In the genomic region with DNA sequence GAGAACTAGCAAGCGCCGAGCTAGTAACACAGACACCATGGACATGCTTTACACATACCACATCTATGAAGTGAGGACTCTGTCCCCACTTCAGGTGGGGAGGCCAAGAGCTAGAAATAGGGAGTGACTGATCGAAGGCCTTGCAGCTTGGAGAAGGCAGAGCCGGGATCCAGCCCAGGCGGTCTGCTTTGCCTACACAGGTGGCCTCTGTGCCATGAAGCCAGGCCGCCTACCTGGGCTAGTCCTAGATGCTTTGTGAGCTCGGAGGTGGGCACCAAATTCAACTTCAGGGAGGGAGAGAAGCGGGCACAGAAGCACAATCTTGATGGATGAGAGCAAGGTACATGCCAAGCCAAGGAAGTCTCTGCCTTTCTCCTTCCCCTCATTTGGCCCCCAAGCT, we compare ENCODE assay signal across 28 cellular contexts.
"Had no signal": no experiment of that assay in that cellular context is flagged by ENCODE, and none has a peak within 500 bp of the region (broad histone marks: within the 10 kb centered on the region; RNA-seq: fewer than 3 reads in every experiment).

No MANE protein-coding gene starts in this region.

- FAIRE-seq: pancreas, urothelium cell line had no signal

- H2AFZ ChIP-seq: neural progenitor cell had no signal

- H3K27ac ChIP-seq: left lung, lower lobe of right lung, neural progenitor cell, pancreas, prostate gland, skin epidermis, stomach, testis, thyroid gland, transverse colon, upper lobe of left lung had no signal

- H3K36me3 ChIP-seq: heart left ventricle, left lung, lower lobe of right lung, neural progenitor cell, pancreas, prostate gland, stomach, thyroid gland, transverse colon, upper lobe of left lung had no signal

- DNase-seq: heart left ventricle; islet precursor cell; left colon; left lung; lower lobe of right lung; midbrain; mucosa of descending colon; naive thymus-derived CD4-positive, alpha-beta T cell; pancreas; retina; right cardiac atrium; stimulated activated CD4-positive, alpha-beta T cell treated with anti-CD3 and anti-CD28 coated beads, Interleukin-12 subunit alpha, Interleukin-12 subunit beta, amount 100 ng/mL, for 4 hours; stimulated activated CD4-positive, alpha-beta T cell treated with anti-CD3 and anti-CD28 coated beads, Interleukin-15, amount 100 ng/mL, for 24 hours; stimulated activated CD4-positive, alpha-beta T cell treated with anti-CD3 and anti-CD28 coated beads, Interleukin-2, amount 100 ng/mL, for 24 hours; stimulated activated CD4-positive, alpha-beta T cell treated with anti-CD3 and anti-CD28 coated beads, Interleukin-4, amount 100 ng/mL, for 1 hour; stimulated activated naive B cell treated with anti-CD40 and anti-IgM and Interleukin-4, amounts not matched to agents 10 μg/mL and 1 μg/mL and 100 μg/mL, for 72 hours; stimulated activated naive CD8-positive, alpha-beta T cell treated with anti-CD3 and anti-CD28 coated beads, Interleukin-15, Interleukin-2, amounts not matched to agents 100 U/mL and 50 U/mL, for 24 hours; stomach; testis; transverse colon; upper lobe of left lung had no signal

- H3K4me2 ChIP-seq: neural progenitor cell had no signal

- H3K4me1 ChIP-seq: left lung, lower lobe of right lung, pancreas, prostate gland had no signal

- H3K27me3 ChIP-seq: heart left ventricle, left lung, neural progenitor cell, stomach, testis, thyroid gland, transverse colon, upper lobe of left lung had no signal

- H3K4me3 ChIP-seq: heart left ventricle, left lung, lower lobe of right lung, mucosa of descending colon, neural progenitor cell, pancreas, prostate gland, skin epidermis, stomach, testis, thyroid gland, transverse colon, upper lobe of left lung had no signal

- H3K9me3 ChIP-seq: pancreas, prostate gland, testis, thyroid gland, transverse colon had no signal

- ATAC-seq: heart left ventricle; left colon; left lung; lower lobe of right lung; mucosa of descending colon; naive thymus-derived CD4-positive, alpha-beta T cell; natural killer cell treated with Interleukin-12 subunit alpha and Interleukin-12 subunit beta and Interleukin-15 and Interleukin-18, amount 100 ng/mL, for 72 hours; pancreas; sciatic nerve; stimulated activated naive B cell treated with anti-CD40 and anti-IgM and Interleukin-4, amounts not matched to agents 10 μg/mL and 1 μg/mL and 100 μg/mL, for 72 hours; stimulated activated naive CD8-positive, alpha-beta T cell treated with anti-CD3 and anti-CD28 coated beads, Interleukin-15, Interleukin-2, amounts not matched to agents 100 U/mL and 50 U/mL, for 24 hours had no signal

- H3K9ac ChIP-seq: neural progenitor cell had no signal
